In the genomic region with DNA sequence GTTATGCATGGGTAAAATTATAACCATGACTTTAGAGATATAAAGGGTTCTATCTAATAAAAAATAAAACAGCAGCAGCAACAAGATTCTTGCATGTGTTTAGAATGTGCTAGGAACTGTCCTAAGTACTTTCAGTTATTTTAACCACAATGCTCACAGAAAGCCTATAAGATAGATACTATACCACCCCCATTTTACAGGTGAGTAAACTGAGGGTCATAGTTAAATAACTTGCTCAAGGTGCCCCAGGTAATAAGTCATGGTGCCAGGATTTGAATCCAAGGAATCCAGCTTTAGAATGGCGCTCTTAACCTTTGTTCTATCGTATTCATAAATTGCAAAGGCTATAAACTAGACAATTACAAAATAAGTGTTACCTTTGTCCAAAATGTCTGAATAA, we compare ENCODE assay signal across 6 cellular contexts.
"Had no signal": no experiment of that assay in that cellular context is flagged by ENCODE, and none has a peak within 500 bp of the region (broad histone marks: within the 10 kb centered on the region; RNA-seq: fewer than 3 reads in every experiment).

No MANE protein-coding gene starts in this region.

- DNase-seq: IMR-90, KBM-7, KG1 had no signal

- FAIRE-seq: HTR-8/SVneo had no signal

- H3K4me2 ChIP-seq: KMS-11 had no signal

- H3K9ac ChIP-seq: KMS-11 had no signal

- H3K27ac ChIP-seq: HL-60, KMS-11 had no signal
